ENCODE assay signal across 8 cellular contexts in the genomic region with DNA sequence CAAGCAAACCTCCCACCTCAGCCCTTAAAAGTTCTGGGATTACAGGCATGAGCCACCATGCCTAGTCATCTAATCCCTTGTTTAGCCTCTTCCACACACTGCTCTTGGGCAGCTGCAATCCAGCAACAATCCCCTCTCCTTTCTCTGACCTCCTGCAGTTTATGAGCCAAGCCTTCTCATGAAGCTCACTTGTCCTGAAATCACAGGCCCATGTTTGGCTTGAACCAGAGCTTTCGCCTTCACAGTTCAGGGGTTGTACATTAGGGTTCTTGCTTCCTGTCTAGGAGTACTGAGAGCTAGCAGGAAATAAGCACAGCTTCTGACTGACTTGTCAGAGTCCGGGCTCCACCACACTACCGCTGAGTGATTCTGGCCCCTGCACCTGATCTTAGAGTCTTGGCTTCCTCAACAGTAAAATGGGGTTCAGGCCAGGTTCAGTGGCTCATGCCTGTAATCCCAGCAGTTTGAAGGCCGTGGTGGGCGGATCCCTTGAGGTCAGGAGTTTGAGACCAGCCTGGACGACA. TPM values are rescaled to one million over a fixed set of nuclear protein-coding genes. Genes with fewer than 3 reads are reported as not detected.
A peak's percentile ranks its signal among the peaks of the same experiment; 100 is the strongest.
DNase-seq lines count a peak whose midpoint lies in the region; ATAC-seq, FAIRE-seq and TF ChIP-seq lines count a peak whose summit lies in the region.

No MANE protein-coding gene starts in this region.

- no peaks in the 10 kb centered on the region for H3K9me3 ChIP-seq in Peyer's patch

- no peaks in the 10 kb centered on the region for H3K27me3 ChIP-seq in Peyer's patch

- ATAC-seq in GM18499 (IDR thresholded peaks at IDR 0.05; ENCODE audit: insufficient read depth, unreplicated experiment) (peak; percentile 52), GM21825 (IDR thresholded peaks at IDR 0.05; ENCODE audit: unreplicated experiment) (peak; percentile 92), left lobe of liver (peak; percentile 26)

- H3K36me3 ChIP-seq in Peyer's patch, result no peaks in the 10 kb centered on the region

- peaks cover 0 to 9% (median 0%) of the 10 kb centered on the region in 4 donors for H3K4me1 ChIP-seq in Peyer's patch

- no peak overlapping the region for H3K4me3 ChIP-seq in Peyer's patch

- TF ChIP-seq POLR2A in Peyer's patch (IDR thresholded peaks at IDR 0.05), result no peak

- FAIRE-seq in HTR-8/SVneo (lab: Jason Lieb, UNC), result no peak

- DNase-seq in Peyer's patch (peak in 2 of 3 donors; percentile 70 to 79), left lobe of liver (ENCODE audit: low spot score) (no peak), NCI-H345 (lab: John Stamatoyannopoulos, UW) (no peak), GDM1 (lab: John Stamatoyannopoulos, UW) (no peak), NCI-H774 (lab: John Stamatoyannopoulos, UW) (no peak), HTR-8/SVneo (ENCODE audit: insufficient read length, low spot score) (no peak)

- no peak for TF ChIP-seq CTCF in Peyer's patch (IDR thresholded peaks at IDR 0.05)

- H3K27ac ChIP-seq in Peyer's patch, result peak overlapping the region in 2 of 4 donors; percentile 60 to 66

RNA-seq across cellular contexts. Expression of gene ERAL1, which starts 16.3 kb away (rescaled TPM):
- total RNA-seq in Peyer's patch, result 100 to 1,000 TPM in 1 of 4 donors, 10 to 100 TPM in 3; 43.8 to 118 (median 51.0) TPM
- total RNA-seq in left lobe of liver, result 25.3 TPM

RNA-seq across cellular contexts. Expression of gene FLOT2, which starts 26.4 kb away (rescaled TPM):
- total RNA-seq in Peyer's patch (10 to 100 TPM; 21.7 to 53.6 (median 41.9) TPM), left lobe of liver (70.6 TPM)

RNA-seq across cellular contexts. Expression of gene FAM222B, which starts 28.5 kb away (rescaled TPM):
- total RNA-seq in Peyer's patch (10 to 100 TPM; 28.1 to 55.8 (median 44.6) TPM), left lobe of liver (6.6 TPM)

RNA-seq across cellular contexts. Expression of gene DHRS13, which starts 31.8 kb away (rescaled TPM):
- 10 to 100 TPM in 1 of 4 donors, 1 to 10 TPM in 3; 3.3 to 10.0 (median 7.1) TPM for total RNA-seq in Peyer's patch
- total RNA-seq in left lobe of liver, result 5.5 TPM

Comparison
In these comparisons a context has a peak if more than half of its experiments do, and no peak if none do; other contexts are left out.
1. ATAC-seq: peak in every context shown above with its lines; median percentile 92 in GM21825; 52 in GM18499; 26 in left lobe of liver.
2. DNase-seq: peak in Peyer's patch (2 of 3); none in left lobe of liver (single experiment), NCI-H345 (single experiment), GDM1 (single experiment), NCI-H774 (single experiment) and HTR-8/SVneo (single experiment).